19 cellular contexts compared by ENCODE assay signal in the genomic region with DNA sequence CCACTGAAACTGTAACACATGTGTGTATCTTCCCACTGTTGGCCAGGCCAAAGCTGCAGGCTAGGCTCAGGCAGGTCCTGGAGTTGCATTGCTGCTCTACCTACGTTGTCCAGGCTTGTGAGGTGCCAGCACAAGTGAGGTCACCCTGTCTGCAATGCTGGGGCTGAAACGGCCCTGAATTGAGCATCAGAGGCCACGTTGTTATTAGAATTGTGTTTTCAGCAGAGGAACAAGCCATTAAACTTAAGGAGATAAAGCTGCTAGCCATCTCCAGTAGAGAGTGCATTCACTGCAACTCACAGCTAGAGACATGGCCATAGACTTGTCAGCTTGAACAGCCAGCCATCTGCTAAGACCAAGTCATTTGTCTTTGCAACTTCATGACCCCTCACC.
A peak's percentile ranks its signal among the peaks of the same experiment; 100 is the strongest.
DNase-seq lines count a peak whose midpoint lies in the region; ATAC-seq and TF ChIP-seq lines count a peak whose summit lies in the region.
"Had no signal": no experiment of that assay in that cellular context is flagged by ENCODE, and none has a peak within 500 bp of the region (broad histone marks: within the 10 kb centered on the region; RNA-seq: fewer than 3 reads in every experiment).

No MANE protein-coding gene starts in this region.

- H3K9me3 Mint-ChIP-seq in glutamatergic neuron (ENCODE audit: unreplicated experiment), result peaks cover 18% of the 10 kb centered on the region
- H3K9me3 Mint-ChIP-seq in osteocyte (ENCODE audit: unreplicated experiment), result no peaks in the 10 kb centered on the region

- TF ChIP-seq CTCF in C4-2B (conservative IDR thresholded peaks at IDR 0.05), result no peak
- no peak for TF ChIP-seq CTCF in glutamatergic neuron (IDR thresholded peaks at IDR 0.05; ENCODE audit: partially characterized antibody, unreplicated experiment)
- TF ChIP-seq CTCF in osteocyte (IDR thresholded peaks at IDR 0.05), result no peak

- no peaks in the 10 kb centered on the region for H3K4me1 ChIP-seq in aorta (ENCODE audit: control insufficient read depth in 1 of 2, insufficient read depth in 2 of 2, low read length in 2 of 2)
- H3K4me1 ChIP-seq: A549 had no signal

- no peak for ATAC-seq in aorta (ENCODE audit: low FRiP score)
- no peak for ATAC-seq in HG03095 (IDR thresholded peaks at IDR 0.05; ENCODE audit: unreplicated experiment)
- ATAC-seq: A549; CD8-positive, alpha-beta T cell; HepG2 had no signal

- no peaks in the 10 kb centered on the region for H3K27me3 ChIP-seq in aorta (ENCODE audit: control insufficient read depth in 1 of 2, insufficient read depth in 2 of 2, low read length in 1 of 2)

- no peak overlapping the region for H3K4me3 ChIP-seq in aorta (ENCODE audit: low read length in 2 of 2)
- H3K4me3 ChIP-seq: A549 had no signal

- peaks cover 17% of the 10 kb centered on the region for H3K27me3 Mint-ChIP-seq in glutamatergic neuron (ENCODE audit: unreplicated experiment)
- no peaks in the 10 kb centered on the region for H3K27me3 Mint-ChIP-seq in osteocyte (ENCODE audit: unreplicated experiment)

- H3K27ac Mint-ChIP-seq in glutamatergic neuron (ENCODE audit: unreplicated experiment) (peak overlapping the region; percentile 100), osteocyte (ENCODE audit: unreplicated experiment) (no peak overlapping the region)
- H3K27ac Mint-ChIP-seq: CD8-positive, alpha-beta T cell had no signal

- WGBS in aorta, 2 donors, result 17 to 19% methylated on average over 3 of the region's 3 CpGs

- no peaks in the 10 kb centered on the region for H3K36me3 Mint-ChIP-seq in glutamatergic neuron (ENCODE audit: unreplicated experiment)
- no peaks in the 10 kb centered on the region for H3K36me3 Mint-ChIP-seq in osteocyte (ENCODE audit: unreplicated experiment)

- H3K4me1 Mint-ChIP-seq in glutamatergic neuron (ENCODE audit: low read depth, unreplicated experiment) (peaks cover 67% of the 10 kb centered on the region), osteocyte (ENCODE audit: unreplicated experiment) (peaks cover 4% of the 10 kb centered on the region)

- H3K9me3 ChIP-seq in aorta (ENCODE audit: control insufficient read depth, low read length), result no peaks in the 10 kb centered on the region
- H3K9me3 ChIP-seq: A549, SK-N-SH had no signal

- H3K36me3 ChIP-seq in aorta (ENCODE audit: control insufficient read depth in 1 of 2, insufficient read depth in 2 of 2, low read length in 1 of 2), result no peaks in the 10 kb centered on the region

- H3K4me3 Mint-ChIP-seq in glutamatergic neuron (ENCODE audit: unreplicated experiment) (no peak overlapping the region), osteocyte (ENCODE audit: unreplicated experiment) (no peak overlapping the region)
- H3K4me3 Mint-ChIP-seq: CD8-positive, alpha-beta T cell had no signal

- peak overlapping the region; percentile 66 for H3K27ac ChIP-seq in C4-2B
- no peak overlapping the region for H3K27ac ChIP-seq in aorta (ENCODE audit: low read depth in 1 of 2, low read length in 2 of 2)
- H3K27ac ChIP-seq: A549 had no signal

- DNase-seq in NCI-H69 (lab: John Stamatoyannopoulos, UW) (peak; percentile 66), cerebellum (ENCODE audit: low spot score) (peak; percentile 11), glutamatergic neuron (no peak), osteocyte (ENCODE audit: extremely low spot score, unreplicated experiment) (no peak), aorta (no peak), NCI-H526 (lab: John Stamatoyannopoulos, UW) (no peak)
- DNase-seq: Calu3; CD8-positive, alpha-beta T cell; KBM-7; NCI-H1417 treated with DMSO at 0.1 percent for 48 hours; NCI-H187 treated with DMSO at 0.1 percent for 48 hours; NCI-H345; NCI-H524 treated with DMSO at 0.1 percent for 48 hours; SHP77 treated with DMSO at 0.1 percent for 48 hours; SK-N-SH had no signal

- intact Hi-C loops in aorta (cut with DNase I), result no loop called here

Comparison
In these comparisons a context has a peak if more than half of its experiments do, and no peak if none do; other contexts are left out.
1. DNase-seq: peak in NCI-H69 (single experiment) and cerebellum (single experiment); none in glutamatergic neuron (single experiment), osteocyte (single experiment), aorta (0 of 2) and NCI-H526 (0 of 2).